Comparison of ENCODE assay signal across 27 cellular contexts in genomic region chr1:81224222-81224621, GRCh38.
"Had no signal": no experiment of that assay in that cellular context is flagged by ENCODE, and none has a peak within 500 bp of the region (broad histone marks: within the 10 kb centered on the region; RNA-seq: fewer than 3 reads in every experiment).

No MANE protein-coding gene starts in this region.

- H3K27me3 ChIP-seq: gastrocnemius medialis, neural progenitor cell, spleen, suprapubic skin, transverse colon had no signal

- H3K4me3 ChIP-seq: gastrocnemius medialis, lower lobe of right lung, neural progenitor cell, psoas muscle, spleen, suprapubic skin, transverse colon had no signal

- H3K36me3 ChIP-seq: gastrocnemius medialis, lower lobe of right lung, neural progenitor cell, spleen, suprapubic skin, transverse colon had no signal

- ATAC-seq: activated CD4-positive, CD25-positive, alpha-beta regulatory T cell treated with anti-CD3 and anti-CD28 coated beads, Interleukin-2, amount 50 U/mL, for 24 hours; gastrocnemius medialis; lower lobe of right lung; natural killer cell; psoas muscle had no signal

- H3K27ac ChIP-seq: epithelial cell of prostate, gastrocnemius medialis, lower lobe of right lung, neural progenitor cell, parathyroid adenoma, psoas muscle, spleen, suprapubic skin, transverse colon, VCaP had no signal

- H3K4me1 ChIP-seq: gastrocnemius medialis, lower lobe of right lung, parathyroid adenoma, psoas muscle, spleen, suprapubic skin, transverse colon had no signal

- DNase-seq: activated CD4-positive, alpha-beta memory T cell treated with anti-CD3 and anti-CD28 coated beads for 36 hours; activated CD4-positive, alpha-beta T cell treated with anti-CD3 and anti-CD28 coated beads for 48 hours; activated CD8-positive, alpha-beta memory T cell treated with anti-CD3 and anti-CD28 coated beads, Interleukin-2, amount 50 U/mL, for 48 hours; activated gamma-delta T cell; activated naive CD4-positive, alpha-beta T cell treated with anti-CD3 and anti-CD28 coated beads, Interleukin-2, amount 10 ng/mL, durations not matched to agents 7 days and 5 days; activated naive CD8-positive, alpha-beta T cell treated with anti-CD3 and anti-CD28 coated beads, Interleukin-2, amount 10 ng/mL, durations not matched to agents 7 days and 5 days; activated T-cell treated with anti-CD3 and anti-CD28 coated beads, Interleukin-2, amount 50 U/mL, for 24 hours; amygdala; effector CD8-positive, alpha-beta T cell; gastrocnemius medialis; glutamatergic neuron; hippocampal formation; kidney; lower lobe of right lung; mesenchymal stem cell; natural killer cell; occipital lobe; psoas muscle; spleen; stimulated activated naive CD4-positive, alpha-beta T cell; transverse colon had no signal

- H3K9me3 ChIP-seq: gastrocnemius medialis, lower lobe of right lung, psoas muscle, suprapubic skin, transverse colon had no signal
